In genomic region chr10:43284341-43284910, GRCh38 we compare ENCODE assay signal across 2 cellular contexts.
TF ChIP-seq lines count a peak whose summit lies in the region.

No MANE protein-coding gene starts in this region.

TF ChIP-seq in A549, 52 proteins besides CTCF, POLR2A, EP300 and RAD21 (continued from another document):
- peak; percentile 85 for TF ChIP-seq REST (IDR thresholded peaks at IDR 0.05)

TF ChIP-seq in WTC11, 78 proteins besides CTCF, POLR2A, EP300 and RAD21 (continued from another document):
- TF ChIP-seq USF1 (CRISPR knock-in tag; IDR thresholded peaks at IDR 0.05) (peak; percentile 26; the same call in 1 of the 2 replicates), TP53 (CRISPR knock-in tag; IDR thresholded peaks at IDR 0.05) (no peak), NFATC4 (CRISPR knock-in tag; IDR thresholded peaks at IDR 0.05) (no peak), ZNF317 (CRISPR knock-in tag; IDR thresholded peaks at IDR 0.05; ENCODE audit: borderline replicate concordance, low read depth) (peak; percentile 29; the same call in 1 of the 2 replicates)
- TF ChIP-seq, protein P1, sequence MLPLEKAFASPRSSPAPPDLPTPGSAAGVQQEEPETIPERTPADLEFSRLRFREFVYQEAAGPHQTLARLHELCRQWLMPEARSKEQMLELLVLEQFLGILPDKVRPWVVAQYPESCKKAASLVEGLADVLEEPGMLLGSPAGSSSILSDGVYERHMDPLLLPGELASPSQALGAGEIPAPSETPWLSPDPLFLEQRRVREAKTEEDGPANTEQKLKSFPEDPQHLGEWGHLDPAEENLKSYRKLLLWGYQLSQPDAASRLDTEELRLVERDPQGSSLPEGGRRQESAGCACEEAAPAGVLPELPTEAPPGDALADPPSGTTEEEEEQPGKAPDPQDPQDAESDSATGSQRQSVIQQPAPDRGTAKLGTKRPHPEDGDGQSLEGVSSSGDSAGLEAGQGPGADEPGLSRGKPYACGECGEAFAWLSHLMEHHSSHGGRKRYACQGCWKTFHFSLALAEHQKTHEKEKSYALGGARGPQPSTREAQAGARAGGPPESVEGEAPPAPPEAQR (CRISPR knock-in tag; IDR thresholded peaks at IDR 0.05): no peak
- TF ChIP-seq, protein P2, sequence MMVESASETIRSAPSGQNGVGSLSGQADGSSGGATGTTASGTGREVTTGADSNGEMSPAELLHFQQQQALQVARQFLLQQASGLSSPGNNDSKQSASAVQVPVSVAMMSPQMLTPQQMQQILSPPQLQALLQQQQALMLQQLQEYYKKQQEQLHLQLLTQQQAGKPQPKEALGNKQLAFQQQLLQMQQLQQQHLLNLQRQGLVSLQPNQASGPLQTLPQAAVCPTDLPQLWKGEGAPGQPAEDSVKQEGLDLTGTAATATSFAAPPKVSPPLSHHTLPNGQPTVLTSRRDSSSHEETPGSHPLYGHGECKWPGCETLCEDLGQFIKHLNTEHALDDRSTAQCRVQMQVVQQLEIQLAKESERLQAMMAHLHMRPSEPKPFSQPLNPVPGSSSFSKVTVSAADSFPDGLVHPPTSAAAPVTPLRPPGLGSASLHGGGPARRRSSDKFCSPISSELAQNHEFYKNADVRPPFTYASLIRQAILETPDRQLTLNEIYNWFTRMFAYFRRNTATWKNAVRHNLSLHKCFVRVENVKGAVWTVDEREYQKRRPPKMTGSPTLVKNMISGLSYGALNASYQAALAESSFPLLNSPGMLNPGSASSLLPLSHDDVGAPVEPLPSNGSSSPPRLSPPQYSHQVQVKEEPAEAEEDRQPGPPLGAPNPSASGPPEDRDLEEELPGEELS (CRISPR knock-in tag; IDR thresholded peaks at IDR 0.05): peak; percentile 70; the same call in 1 of the 2 replicates
- TF ChIP-seq, protein P3, sequence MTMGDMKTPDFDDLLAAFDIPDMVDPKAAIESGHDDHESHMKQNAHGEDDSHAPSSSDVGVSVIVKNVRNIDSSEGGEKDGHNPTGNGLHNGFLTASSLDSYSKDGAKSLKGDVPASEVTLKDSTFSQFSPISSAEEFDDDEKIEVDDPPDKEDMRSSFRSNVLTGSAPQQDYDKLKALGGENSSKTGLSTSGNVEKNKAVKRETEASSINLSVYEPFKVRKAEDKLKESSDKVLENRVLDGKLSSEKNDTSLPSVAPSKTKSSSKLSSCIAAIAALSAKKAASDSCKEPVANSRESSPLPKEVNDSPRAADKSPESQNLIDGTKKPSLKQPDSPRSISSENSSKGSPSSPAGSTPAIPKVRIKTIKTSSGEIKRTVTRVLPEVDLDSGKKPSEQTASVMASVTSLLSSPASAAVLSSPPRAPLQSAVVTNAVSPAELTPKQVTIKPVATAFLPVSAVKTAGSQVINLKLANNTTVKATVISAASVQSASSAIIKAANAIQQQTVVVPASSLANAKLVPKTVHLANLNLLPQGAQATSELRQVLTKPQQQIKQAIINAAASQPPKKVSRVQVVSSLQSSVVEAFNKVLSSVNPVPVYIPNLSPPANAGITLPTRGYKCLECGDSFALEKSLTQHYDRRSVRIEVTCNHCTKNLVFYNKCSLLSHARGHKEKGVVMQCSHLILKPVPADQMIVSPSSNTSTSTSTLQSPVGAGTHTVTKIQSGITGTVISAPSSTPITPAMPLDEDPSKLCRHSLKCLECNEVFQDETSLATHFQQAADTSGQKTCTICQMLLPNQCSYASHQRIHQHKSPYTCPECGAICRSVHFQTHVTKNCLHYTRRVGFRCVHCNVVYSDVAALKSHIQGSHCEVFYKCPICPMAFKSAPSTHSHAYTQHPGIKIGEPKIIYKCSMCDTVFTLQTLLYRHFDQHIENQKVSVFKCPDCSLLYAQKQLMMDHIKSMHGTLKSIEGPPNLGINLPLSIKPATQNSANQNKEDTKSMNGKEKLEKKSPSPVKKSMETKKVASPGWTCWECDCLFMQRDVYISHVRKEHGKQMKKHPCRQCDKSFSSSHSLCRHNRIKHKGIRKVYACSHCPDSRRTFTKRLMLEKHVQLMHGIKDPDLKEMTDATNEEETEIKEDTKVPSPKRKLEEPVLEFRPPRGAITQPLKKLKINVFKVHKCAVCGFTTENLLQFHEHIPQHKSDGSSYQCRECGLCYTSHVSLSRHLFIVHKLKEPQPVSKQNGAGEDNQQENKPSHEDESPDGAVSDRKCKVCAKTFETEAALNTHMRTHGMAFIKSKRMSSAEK (CRISPR knock-in tag; IDR thresholded peaks at IDR 0.05; ENCODE audit: borderline replicate concordance): no peak
